Comparison of ENCODE assay signal across 2 cellular contexts in the genomic region with DNA sequence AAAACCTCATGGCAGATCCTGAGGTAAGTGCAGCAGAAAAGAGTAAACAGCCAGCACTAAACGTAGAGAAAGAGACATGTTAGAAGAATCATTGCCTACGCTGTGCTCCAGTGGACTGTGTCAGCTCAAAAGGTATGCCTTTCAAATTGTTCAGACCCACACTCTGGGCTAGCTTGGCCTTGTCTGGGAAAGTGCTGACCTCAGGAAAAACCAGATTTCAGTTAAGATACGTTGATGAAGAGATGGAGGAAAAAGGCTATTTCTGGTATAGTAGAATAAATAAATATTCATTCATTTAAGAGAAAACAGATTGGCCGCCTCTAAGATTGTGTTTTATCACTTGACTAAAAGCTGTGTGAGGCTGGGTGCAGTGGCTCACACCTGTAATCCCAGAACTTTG.
A peak's percentile ranks its signal among the peaks of the same experiment; 100 is the strongest.
TF ChIP-seq lines count a peak whose summit lies in the region.

No MANE protein-coding gene starts in this region.

TF ChIP-seq in A549, 52 proteins besides CTCF, POLR2A, EP300 and RAD21:
- TF ChIP-seq MAFK (IDR thresholded peaks at IDR 0.05; ENCODE audit: partially characterized antibody) (peak; percentile 72), ZFP36 (IDR thresholded peaks at IDR 0.05; ENCODE audit: borderline replicate concordance, partially characterized antibody) (no peak)

TF ChIP-seq in IMR-90, 13 proteins besides CTCF, POLR2A, EP300 and RAD21:
- TF ChIP-seq MAFK (IDR thresholded peaks at IDR 0.05; ENCODE audit: low read depth, low read length) = peak; percentile 81
- no peak for TF ChIP-seq MAZ (IDR thresholded peaks at IDR 0.05; ENCODE audit: borderline replicate concordance, low read depth, low read length)
